ENCODE assay signal across 12 cellular contexts in genomic region chr12:53389702-53390101, GRCh38. TPM values are rescaled to one million over a fixed set of nuclear protein-coding genes. Genes with fewer than 3 reads are reported as not detected.
DNase-seq lines count a peak whose midpoint lies in the region; ATAC-seq, FAIRE-seq and TF ChIP-seq lines count a peak whose summit lies in the region.
"Had no signal": no experiment of that assay in that cellular context is flagged by ENCODE, and none has a peak within 500 bp of the region (broad histone marks: within the 10 kb centered on the region; RNA-seq: fewer than 3 reads in every experiment).

No MANE protein-coding gene starts in this region.

- ATAC-seq in omental fat pad (ENCODE audit: low FRiP score): no peak

- DNase-seq in Karpas-422: no peak
- no peak for DNase-seq in neural progenitor cell (ENCODE audit: low spot score)
- DNase-seq in HTR-8/SVneo (ENCODE audit: insufficient read length, low spot score): no peak
- DNase-seq in AML-193 (lab: John Stamatoyannopoulos, UW): no peak
- no peak for DNase-seq in NCI-H82 treated with DMSO at 0.1 percent for 48 hours (lab: John Stamatoyannopoulos, UW; ENCODE audit: unreplicated experiment)
- no peak for DNase-seq in omental fat pad (ENCODE audit: low spot score)
- DNase-seq: activated gamma-delta T cell treated with Interleukin-2 at 50 U/mL for 16 hours; effector CD8-positive, alpha-beta T cell; NCI-H526; T1000 had no signal

- H2AFZ ChIP-seq in Karpas-422 (ENCODE audit: low read length) (no peak overlapping the region), neural progenitor cell (replicated peaks) (no peak overlapping the region)

- H3K9ac ChIP-seq in BLaER1 treated with 17β-estradiol and CSF1 and Interleukin-3, amounts not matched to agents 10 nM and 100 nM: peak overlapping the region in 3 of 11 experiments; percentile 19 to 42 (median 39); a peak in 2 of 22 replicates
- H3K9ac ChIP-seq in Karpas-422 (ENCODE audit: low read length) (no peak overlapping the region), neural progenitor cell (no peak overlapping the region)

- H3K4me3 Mint-ChIP-seq in brain: peak overlapping the region; percentile 49 to 75 (median 69)
- no peak overlapping the region for H3K4me3 Mint-ChIP-seq in neural progenitor cell

- H3K79me2 ChIP-seq in Karpas-422 (ENCODE audit: low read length): peaks cover 81% of the 10 kb centered on the region
- H3K79me2 ChIP-seq in neural progenitor cell (ENCODE audit: low read depth): peaks cover 94% of the 10 kb centered on the region

- H3K36me3 ChIP-seq in BLaER1 treated with 17β-estradiol and CSF1 and Interleukin-3, amounts not matched to agents 10 nM and 100 nM: peaks cover 57 to 97% (median 85%) of the 10 kb centered on the region in 11 experiments
- H3K36me3 ChIP-seq in Karpas-422 (ENCODE audit: insufficient read depth, low read length): no peaks in the 10 kb centered on the region
- no peaks in the 10 kb centered on the region for H3K36me3 ChIP-seq in neural progenitor cell

- peaks cover 4% of the 10 kb centered on the region for H3F3A ChIP-seq in neural progenitor cell (ENCODE audit: low read depth)

- peak overlapping the region; percentile 1 to 83 (median 44) for H3K27ac Mint-ChIP-seq in brain
- H3K27ac Mint-ChIP-seq in neural progenitor cell: no peak overlapping the region

- peaks cover 61% of the 10 kb centered on the region for H3K36me3 Mint-ChIP-seq in brain
- peaks cover 27% of the 10 kb centered on the region for H3K36me3 Mint-ChIP-seq in neural progenitor cell

- no peak overlapping the region for H3K27ac ChIP-seq in BLaER1 treated with 17β-estradiol and CSF1 and Interleukin-3, amounts not matched to agents 10 nM and 100 nM
- H3K27ac ChIP-seq in Karpas-422 (ENCODE audit: low read length) (peak overlapping the region; percentile 38; the same call in 1 of the 2 replicates), neural progenitor cell (peak overlapping the region; percentile 58)

- peaks cover 55 to 65% (median 59%) of the 10 kb centered on the region in 10 experiments for H3K4me1 ChIP-seq in BLaER1 treated with 17β-estradiol and CSF1 and Interleukin-3, amounts not matched to agents 10 nM and 100 nM
- H3K4me1 ChIP-seq in Karpas-422 (ENCODE audit: low read length) (peaks cover 50% of the 10 kb centered on the region), neural progenitor cell (peaks cover 9% of the 10 kb centered on the region)

- H3K4me3 ChIP-seq in BLaER1 treated with 17β-estradiol and CSF1 and Interleukin-3, amounts not matched to agents 10 nM and 100 nM: no peak overlapping the region
- no peak overlapping the region for H3K4me3 ChIP-seq in Karpas-422 (ENCODE audit: low read length)
- no peak overlapping the region for H3K4me3 ChIP-seq in neural progenitor cell

- peaks cover 69 to 99% (median 97%) of the 10 kb centered on the region in 11 experiments; a peak in 21 of 22 replicates for H4K20me1 ChIP-seq in BLaER1 treated with 17β-estradiol and CSF1 and Interleukin-3, amounts not matched to agents 10 nM and 100 nM
- H4K20me1 ChIP-seq in Karpas-422 (ENCODE audit: insufficient read depth, low read depth, low read length): no peaks in the 10 kb centered on the region
- peaks cover 68% of the 10 kb centered on the region for H4K20me1 ChIP-seq in neural progenitor cell (ENCODE audit: low read depth)

- H3K9me3 ChIP-seq in BLaER1 treated with 17β-estradiol and CSF1 and Interleukin-3, amounts not matched to agents 10 nM and 100 nM (replicated peaks in 1 of 11): no peaks in the 10 kb centered on the region
- H3K9me3 ChIP-seq in Karpas-422 (ENCODE audit: low read length) (no peaks in the 10 kb centered on the region), neural progenitor cell (ENCODE audit: low read depth) (no peaks in the 10 kb centered on the region)

- H3K9me3 Mint-ChIP-seq in brain (no peaks in the 10 kb centered on the region), neural progenitor cell (no peaks in the 10 kb centered on the region)

- FAIRE-seq in HTR-8/SVneo (lab: Jason Lieb, UNC): no peak

- H3K9me2 ChIP-seq in Karpas-422 (replicated peaks; ENCODE audit: insufficient read depth, low read length): no peaks in the 10 kb centered on the region

- peaks cover 70% of the 10 kb centered on the region for H3K4me1 Mint-ChIP-seq in brain
- peaks cover 26% of the 10 kb centered on the region for H3K4me1 Mint-ChIP-seq in neural progenitor cell

- H3K27me3 Mint-ChIP-seq in brain: no peaks in the 10 kb centered on the region
- H3K27me3 Mint-ChIP-seq in neural progenitor cell (ENCODE audit: insufficient read depth, low read depth): peaks cover 5% of the 10 kb centered on the region

- no peak for TF ChIP-seq CTCF in brain (conservative IDR thresholded peaks at IDR 0.05)
- TF ChIP-seq CTCF in neural progenitor cell (IDR thresholded peaks at IDR 0.05): no peak
- TF ChIP-seq CTCF in omental fat pad (IDR thresholded peaks at IDR 0.05): no peak

- H3K4me2 ChIP-seq in BLaER1 treated with 17β-estradiol and CSF1 and Interleukin-3, amounts not matched to agents 10 nM and 100 nM: peak overlapping the region; percentile 66 to 96 (median 91); a peak in 21 of 22 replicates
- H3K4me2 ChIP-seq in Karpas-422 (ENCODE audit: low read depth, low read length, poor library complexity, severe bottlenecking) (peak overlapping the region; percentile 34), neural progenitor cell (no peak overlapping the region)

- H3K27me3 ChIP-seq in BLaER1 treated with 17β-estradiol and CSF1 and Interleukin-3, amounts not matched to agents 10 nM and 100 nM: no peaks in the 10 kb centered on the region
- H3K27me3 ChIP-seq in Karpas-422 (ENCODE audit: low read length): no peaks in the 10 kb centered on the region
- no peaks in the 10 kb centered on the region for H3K27me3 ChIP-seq in neural progenitor cell

RNA-seq across cellular contexts. Expression of gene SP1, which starts 9.7 kb away (rescaled TPM):
- total RNA-seq in Karpas-422 (2014; rRNA removed; shearing (Covaris generic); ENCODE audit: low replicate concordance): 29.9 and 36.5 TPM in 2 replicates
- 18.9 TPM for polyA plus RNA-seq in brain (ENCODE audit: insufficient read depth, low read depth, low replicate concordance)
- total RNA-seq in neural progenitor cell (ENCODE audit: low replicate concordance) (67.8 and 71.0 TPM in 2 replicates), omental fat pad (10 to 100 TPM; 53.1 to 73.8 (median 62.2) TPM)

RNA-seq across cellular contexts. Expression of gene AMHR2, which starts 34.0 kb away (rescaled TPM):
- not detected in 2 replicates for total RNA-seq in Karpas-422 (2014; rRNA removed; shearing (Covaris generic); ENCODE audit: low replicate concordance)
- not detected for polyA plus RNA-seq in brain (ENCODE audit: insufficient read depth, low read depth, low replicate concordance)
- total RNA-seq in neural progenitor cell (ENCODE audit: low replicate concordance) (0.34 TPM in 1 of 2 replicates, not detected in the other), omental fat pad (1 to 10 TPM in 1 of 4 donors, not detected in 3; 1.3 TPM)

RNA-seq across cellular contexts. Expression of gene PRR13, which starts 51.8 kb away (rescaled TPM):
- total RNA-seq in Karpas-422 (2014; rRNA removed; shearing (Covaris generic); ENCODE audit: low replicate concordance): 112 and 139 TPM in 2 replicates
- 109 TPM for polyA plus RNA-seq in brain (ENCODE audit: insufficient read depth, low read depth, low replicate concordance)
- total RNA-seq in neural progenitor cell (ENCODE audit: low replicate concordance) (52.2 and 67.2 TPM in 2 replicates), omental fat pad (10 to 100 TPM; 42.9 to 72.6 (median 60.4) TPM)

RNA-seq across cellular contexts. Expression of gene SP7, which starts 53.5 kb away (rescaled TPM):
- not detected in 2 replicates for total RNA-seq in Karpas-422 (2014; rRNA removed; shearing (Covaris generic); ENCODE audit: low replicate concordance)
- not detected for polyA plus RNA-seq in brain (ENCODE audit: insufficient read depth, low read depth, low replicate concordance)
- 0.74 and 0.90 TPM in 2 replicates for total RNA-seq in neural progenitor cell (ENCODE audit: low replicate concordance)
- total RNA-seq in omental fat pad: not detected

Comparison
In these comparisons a context has a peak if more than half of its experiments do, and no peak if none do; other contexts are left out.
1. H3K27ac ChIP-seq: peak in Karpas-422 (single experiment) and neural progenitor cell (single experiment); none in BLaER1 treated with 17β-estradiol and CSF1 and Interleukin-3, amounts not matched to agents 10 nM and 100 nM (0 of 11).